Comparison of ENCODE assay signal across 8 cellular contexts in the genomic region with DNA sequence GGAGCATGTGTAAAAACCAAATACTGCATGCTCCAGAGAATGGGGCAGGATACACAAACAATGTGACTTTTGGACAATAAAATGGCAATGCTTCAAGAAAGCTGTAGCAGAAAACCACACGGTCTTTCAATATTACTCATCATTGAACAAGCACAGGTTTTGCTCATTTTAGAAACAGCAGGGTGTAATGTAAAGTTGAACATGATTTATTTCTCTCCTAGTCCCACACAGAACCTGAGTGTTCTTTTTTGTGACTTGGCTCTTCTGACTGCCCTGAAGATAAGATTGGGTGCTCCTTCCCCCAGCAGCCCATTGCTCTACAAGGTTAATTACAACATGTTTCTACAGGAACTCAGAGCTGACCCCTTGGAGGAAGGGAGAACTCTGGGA. TPM values are rescaled to one million over a fixed set of nuclear protein-coding genes. Genes with fewer than 3 reads are reported as not detected.
DNase-seq lines count a peak whose midpoint lies in the region; ATAC-seq, FAIRE-seq and TF ChIP-seq lines count a peak whose summit lies in the region.
"Not testable (repeated sequence)": the region's sequence is repeated elsewhere in the genome, so short reads cannot be mapped to it uniquely, and the experiment has no call there.

No MANE protein-coding gene starts in this region.

- not testable (repeated sequence) for DNase-seq in HCT116 (ENCODE audit: low read depth, low spot score); activated CD4-positive, alpha-beta T cell treated with anti-CD3 and anti-CD28 coated beads for 36 hours; K562 (ENCODE audit: extremely low read depth in 1 of 4, low spot score in 3 of 4); stimulated activated naive CD8-positive, alpha-beta T cell treated with anti-CD3 and anti-CD28 coated beads, Interleukin-15, amount 100 ng/mL, for 72 hours

- H3K4me2 ChIP-seq in HCT116 (ENCODE audit: low read length); K562 (ENCODE audit: insufficient read depth, low read length): not testable (repeated sequence)

- not testable (repeated sequence) for H3K36me3 ChIP-seq in HCT116 (ENCODE audit: control insufficient read depth in 1 of 2, insufficient read depth in 2 of 2, low read length in 2 of 2); K562 (ENCODE audit: control insufficient read depth, insufficient read depth, low read length)

- not testable (repeated sequence) for H3K9me2 ChIP-seq in HCT116 (ENCODE audit: insufficient read depth)

- not testable (repeated sequence) for H3K9me3 ChIP-seq in HCT116 (ENCODE audit: control insufficient read depth in 1 of 2, insufficient read depth in 1 of 2, low read depth in 1 of 2, low read length in 2 of 2); K562 (replicated peaks; ENCODE audit: control insufficient read depth, insufficient read depth, low read depth, low read length)

- TF ChIP-seq EP300 in K562 (IDR thresholded peaks at IDR 0.05; ENCODE audit: low read length): not testable (repeated sequence)

- not testable (repeated sequence) for H3K79me2 ChIP-seq in HCT116 (ENCODE audit: insufficient read depth, low read length); K562 (ENCODE audit: control insufficient read depth, insufficient read depth, low read length)

- not testable (repeated sequence) for H3K36me3 Mint-ChIP-seq in activated CD4-positive, alpha-beta T cell treated with anti-CD3 and anti-CD28 coated beads for 36 hours (ENCODE audit: low read depth)

- peak overlapping the region; percentile 71 for H3K27ac Mint-ChIP-seq in activated CD4-positive, alpha-beta T cell treated with anti-CD3 and anti-CD28 coated beads for 36 hours
- not testable (repeated sequence) for H3K27ac Mint-ChIP-seq in stimulated activated naive CD8-positive, alpha-beta T cell treated with anti-CD3 and anti-CD28 coated beads, Interleukin-15, amount 100 ng/mL, for 72 hours

- H3K9me3 Mint-ChIP-seq in activated CD4-positive, alpha-beta T cell treated with anti-CD3 and anti-CD28 coated beads for 36 hours (ENCODE audit: low read depth); stimulated activated naive CD8-positive, alpha-beta T cell treated with anti-CD3 and anti-CD28 coated beads, Interleukin-15, amount 100 ng/mL, for 72 hours: not testable (repeated sequence)

- H3K27me3 Mint-ChIP-seq in activated CD4-positive, alpha-beta T cell treated with anti-CD3 and anti-CD28 coated beads for 36 hours; stimulated activated naive CD8-positive, alpha-beta T cell treated with anti-CD3 and anti-CD28 coated beads, Interleukin-15, amount 100 ng/mL, for 72 hours: not testable (repeated sequence)

- intact Hi-C loops in HCT116 (cut with micrococcal nuclease); activated CD4-positive, alpha-beta T cell treated with anti-CD3 and anti-CD28 coated beads for 36 hours (cut with DNase I, micrococcal nuclease); K562 (cut with micrococcal nuclease): not testable (repeated sequence)

- H3K9me1 ChIP-seq in K562 (ENCODE audit: control insufficient read depth, insufficient read depth, low read length): not testable (repeated sequence)

- H3K4me1 ChIP-seq in HCT116 (ENCODE audit: control insufficient read depth in 1 of 2, insufficient read depth in 2 of 2, low read length in 2 of 2); K562 (replicated peaks in 1 of 2; ENCODE audit: control insufficient read depth in 2 of 2, insufficient read depth in 2 of 2, low read length in 2 of 2): not testable (repeated sequence)

- FAIRE-seq in K562 (lab: Jason Lieb, UNC): peak; percentile 69

- ATAC-seq in GM18517 (IDR thresholded peaks at IDR 0.05; ENCODE audit: unreplicated experiment): peak; percentile 86
- ATAC-seq in GM19452 (IDR thresholded peaks at IDR 0.05; ENCODE audit: unreplicated experiment): peak; percentile 76
- ATAC-seq in HCT116: peak; percentile 55
- ATAC-seq in HG03060 (IDR thresholded peaks at IDR 0.05; ENCODE audit: low read depth, unreplicated experiment): peak; percentile 78
- ATAC-seq in HG03521 (IDR thresholded peaks at IDR 0.05; ENCODE audit: unreplicated experiment): peak; percentile 45
- ATAC-seq in activated CD4-positive, alpha-beta T cell treated with anti-CD3 and anti-CD28 coated beads for 36 hours: peak; percentile 78
- ATAC-seq in K562: peak; percentile 61
- ATAC-seq in stimulated activated naive CD8-positive, alpha-beta T cell treated with anti-CD3 and anti-CD28 coated beads, Interleukin-15, amount 100 ng/mL, for 72 hours: peak; percentile 82

- not testable (repeated sequence) for H3K27me3 ChIP-seq in HCT116 (ENCODE audit: insufficient read depth, low read length); K562 (ENCODE audit: control insufficient read depth in 2 of 2, insufficient read depth in 2 of 2, low read length in 2 of 2)

- not testable (repeated sequence) for H3K9ac ChIP-seq in HCT116 (ENCODE audit: low read length); K562 (ENCODE audit: insufficient read depth in 1 of 2, low read depth in 2 of 2, low read length in 2 of 2)

- not testable (repeated sequence) for H3K4me3 Mint-ChIP-seq in activated CD4-positive, alpha-beta T cell treated with anti-CD3 and anti-CD28 coated beads for 36 hours
- H3K4me3 Mint-ChIP-seq in stimulated activated naive CD8-positive, alpha-beta T cell treated with anti-CD3 and anti-CD28 coated beads, Interleukin-15, amount 100 ng/mL, for 72 hours: peak overlapping the region; percentile 59 to 82

- H4K20me1 ChIP-seq in HCT116 (ENCODE audit: insufficient read depth); K562 (replicated peaks; ENCODE audit: control insufficient read depth, insufficient read depth, low read length): not testable (repeated sequence)

- POLR2A ChIA-PET in HCT116 (lab: Charles Lee); activated CD4-positive, alpha-beta T cell treated with anti-CD3 and anti-CD28 coated beads for 36 hours (lab: Charles Lee); K562 (lab: Yijun Ruan, JAX): not testable (repeated sequence)

- not testable (repeated sequence) for BruUV-seq in HCT116 (replicated peaks; lab: Mats Ljungman, UMichigan); K562 (replicated peaks; lab: Mats Ljungman, UMichigan)

- not testable (repeated sequence) for H3K4me3 ChIP-seq in HCT116 (replicated peaks in 1 of 2; ENCODE audit: low read depth in 1 of 2, low read length in 2 of 2); K562

- TF ChIP-seq RAD21 in HCT116 (IDR thresholded peaks at IDR 0.05; ENCODE audit: low read depth); K562 (CRISPR knock-in tag; conservative IDR thresholded peaks at IDR 0.05 in 1 of 2, IDR thresholded peaks at IDR 0.05 in 1 of 2): not testable (repeated sequence)

- TF ChIP-seq CTCF in HCT116 (IDR thresholded peaks at IDR 0.05 in 2 of 3, conservative IDR thresholded peaks at IDR 0.05 in 1 of 3; ENCODE audit: borderline replicate concordance in 1 of 3, insufficient read depth in 1 of 3, low read depth in 2 of 3, low read length in 2 of 3); K562 (IDR thresholded peaks at IDR 0.05 in 2 of 3, conservative IDR thresholded peaks at IDR 0.05 in 1 of 3; ENCODE audit: insufficient read depth in 2 of 3, low read depth in 1 of 3, low read length in 3 of 3): not testable (repeated sequence)

- RAD21 ChIA-PET in HCT116 (lab: Charles Lee; ENCODE audit: low non-redundant PET in 1 of 2, low total read pairs in 2 of 2, uncharacterized antibody in 2 of 2, unreplicated experiment in 2 of 2): not testable (repeated sequence)

- WGBS in K562 (ENCODE audit: insufficient coverage, low coverage, missing lambda C conversion rate): no CpG with 5 or more reads among the region's 1 CpG

- H3K27ac ChIP-seq in HCT116 (ENCODE audit: low read depth, low read length); K562 (ENCODE audit: extremely low read depth, low read depth, low read length): not testable (repeated sequence)

- H3K4me1 Mint-ChIP-seq in activated CD4-positive, alpha-beta T cell treated with anti-CD3 and anti-CD28 coated beads for 36 hours: peaks cover 27% of the 10 kb centered on the region
- H3K4me1 Mint-ChIP-seq in stimulated activated naive CD8-positive, alpha-beta T cell treated with anti-CD3 and anti-CD28 coated beads, Interleukin-15, amount 100 ng/mL, for 72 hours: peaks cover 23% of the 10 kb centered on the region

- not testable (repeated sequence) for TF ChIP-seq POLR2A in HCT116 (IDR thresholded peaks at IDR 0.05; ENCODE audit: borderline replicate concordance, extremely low read depth, insufficient read depth, insufficient read length); K562 (conservative IDR thresholded peaks at IDR 0.05)

- in situ Hi-C loops in K562 (cut with MboI): not testable (repeated sequence)

- not testable (repeated sequence) for H2AFZ ChIP-seq in HCT116 (ENCODE audit: low read depth, low read length, poor library complexity, severe bottlenecking); K562 (ENCODE audit: low read depth, low read length)

- CTCF ChIA-PET in HCT116 (lab: Charles Lee); activated CD4-positive, alpha-beta T cell treated with anti-CD3 and anti-CD28 coated beads for 36 hours (lab: Charles Lee); K562 (lab: Yijun Ruan, JAX; ENCODE audit: low intra/inter-chr PET ratio): not testable (repeated sequence)

RNA-seq across cellular contexts. Expression of a gene that starts 35.1 kb away (rescaled TPM):
- total RNA-seq in HCT116 (2021; ENCODE audit: unreplicated experiment) (8.0 TPM), K562 (2014; rRNA removed) (15.8 and 21.6 TPM in 2 replicates), K562 (2014; rRNA removed; fragmentation: Illumina TruSeq; extraction: Trizol) (10.9 and 11.1 TPM in 2 replicates), K562 (2015; rRNA removed; fragmentation: Illumina TruSeq; extraction: Trizol) (9.9 and 10.2 TPM in 2 replicates), K562 (2021) (13.0 TPM in 2 replicates)
- polyA plus RNA-seq in HCT116 (2012): 2.2 and 3.1 TPM in 2 replicates
- total RNA-seq in activated CD4-positive, alpha-beta T cell treated with anti-CD3 and anti-CD28 coated beads for 36 hours: 1 to 10 TPM; 7.9 to 8.8 TPM
- total RNA-seq in K562 (2011; cell fraction: chromatin; rRNA removed; ENCODE audit: low replicate concordance): 19.3 and 23.2 TPM in 2 replicates
- 21.5 and 22.5 TPM in 2 replicates for total RNA-seq in K562 (2011; cell fraction: nucleolus; rRNA removed)
- total RNA-seq in K562 (2011; cell fraction: nucleoplasm; rRNA removed): 15.4 and 16.0 TPM in 2 replicates
- polyA plus RNA-seq in K562 (2011; rRNA removed) (6.1 and 10.6 TPM in 2 replicates), K562 (2014; fragmentation: Illumina TruSeq; extraction: Trizol) (8.6 and 11.0 TPM in 2 replicates), K562 (2014; fragmentation: Nextera tagmentation; extraction: Ambion mirVana) (1 to 10 TPM; 1.7 to 1.9 TPM), K562 (2014; rRNA removed) (17.4 and 19.8 TPM in 2 replicates)
- polyA plus RNA-seq in K562 (2011; cell fraction: cytosol; rRNA removed): 5.4 and 12.5 TPM in 2 replicates
- polyA plus RNA-seq in K562 (2011; cell fraction: nucleus; rRNA removed): 13.4 and 25.8 TPM in 2 replicates
- 6.9 and 7.0 TPM in 2 replicates for polyA plus RNA-seq in K562 (2012)
- polyA minus RNA-seq in K562 (2011; rRNA and poly(A)+ RNA removed): 8.7 and 9.4 TPM in 2 replicates
- polyA minus RNA-seq in K562 (2011; cell fraction: cytosol; rRNA and poly(A)+ RNA removed): 5.3 and 7.8 TPM in 2 replicates
- polyA minus RNA-seq in K562 (2011; cell fraction: nucleus; rRNA and poly(A)+ RNA removed): 17.7 and 20.9 TPM in 2 replicates

RNA-seq across cellular contexts. Expression of a gene that starts 42.2 kb away (rescaled TPM):
- total RNA-seq in HCT116 (2021; ENCODE audit: unreplicated experiment): 6.2 TPM
- polyA plus RNA-seq in HCT116 (2012): 0.80 and 1.6 TPM in 2 replicates
- 10 to 100 TPM; 20.0 to 38.2 TPM for total RNA-seq in activated CD4-positive, alpha-beta T cell treated with anti-CD3 and anti-CD28 coated beads for 36 hours
- total RNA-seq in K562 (2011; cell fraction: chromatin; rRNA removed; ENCODE audit: low replicate concordance): 149 and 150 TPM in 2 replicates
- 76.4 and 83.8 TPM in 2 replicates for total RNA-seq in K562 (2011; cell fraction: nucleolus; rRNA removed)
- total RNA-seq in K562 (2011; cell fraction: nucleoplasm; rRNA removed): 92.4 and 120 TPM in 2 replicates
- total RNA-seq in K562 (2014; rRNA removed): 1.4 and 3.3 TPM in 2 replicates
- 5.2 and 5.8 TPM in 2 replicates for total RNA-seq in K562 (2014; rRNA removed; fragmentation: Illumina TruSeq; extraction: Trizol)
- total RNA-seq in K562 (2015; rRNA removed; fragmentation: Illumina TruSeq; extraction: Trizol): 5.5 and 6.3 TPM in 2 replicates
- total RNA-seq in K562 (2021): 11.6 and 13.6 TPM in 2 replicates
- polyA plus RNA-seq in K562 (2011; rRNA removed): 6.3 and 6.8 TPM in 2 replicates
- polyA plus RNA-seq in K562 (2011; cell fraction: cytosol; rRNA removed): 1.1 and 1.9 TPM in 2 replicates
- polyA plus RNA-seq in K562 (2011; cell fraction: nucleus; rRNA removed): 15.4 and 25.3 TPM in 2 replicates
- polyA plus RNA-seq in K562 (2012): 2.4 and 2.6 TPM in 2 replicates
- polyA plus RNA-seq in K562 (2014; fragmentation: Illumina TruSeq; extraction: Trizol): 1.9 and 2.3 TPM in 2 replicates
- 1 to 10 TPM in 1 of 2 experiments, under 1 TPM in 1; 0.80 to 1.5 TPM for polyA plus RNA-seq in K562 (2014; fragmentation: Nextera tagmentation; extraction: Ambion mirVana)
- 6.1 and 6.7 TPM in 2 replicates for polyA plus RNA-seq in K562 (2014; rRNA removed)
- polyA minus RNA-seq in K562 (2011; rRNA and poly(A)+ RNA removed): 7.2 and 9.3 TPM in 2 replicates
- polyA minus RNA-seq in K562 (2011; cell fraction: cytosol; rRNA and poly(A)+ RNA removed): 1.7 and 3.8 TPM in 2 replicates
- 6.3 and 7.7 TPM in 2 replicates for polyA minus RNA-seq in K562 (2011; cell fraction: nucleus; rRNA and poly(A)+ RNA removed)
